In the genomic region with DNA sequence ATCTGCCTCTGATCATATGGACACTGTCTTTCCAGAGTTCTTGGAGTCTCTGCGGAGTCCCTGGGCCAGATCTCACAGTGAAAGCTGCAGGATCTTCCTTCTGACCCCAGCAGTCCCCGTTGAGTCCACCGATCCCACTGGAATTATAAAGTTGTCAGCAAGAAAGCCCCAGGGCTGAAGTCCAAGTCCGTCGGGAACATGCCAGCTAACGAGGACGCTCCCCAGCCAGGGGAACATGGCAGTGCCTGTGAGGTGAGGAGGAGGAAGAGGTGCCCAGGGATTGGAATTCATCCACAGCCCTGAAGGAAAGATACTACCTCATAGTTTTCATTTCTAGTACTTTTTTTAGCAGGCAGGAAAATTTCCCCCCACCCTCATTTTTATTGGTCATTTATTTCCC, we compare ENCODE assay signal across 31 cellular contexts.
"Had no signal": no experiment of that assay in that cellular context is flagged by ENCODE, and none has a peak within 500 bp of the region (broad histone marks: within the 10 kb centered on the region; RNA-seq: fewer than 3 reads in every experiment).

No MANE protein-coding gene starts in this region.

- H3K36me3 ChIP-seq: brain microvascular endothelial cell had no signal

- ATAC-seq: activated CD4-positive, CD25-positive, alpha-beta regulatory T cell treated with anti-CD3 and anti-CD28 coated beads, Interleukin-2, amount 50 U/mL, for 24 hours; activated CD8-positive, alpha-beta T cell treated with anti-CD3 and anti-CD28 coated beads for 36 hours; activated T-cell treated with anti-CD3 and anti-CD28 coated beads, Interleukin-2, amount 50 U/mL, for 4 hours; activated T-helper 17 cell treated with anti-CD3 and anti-CD28 coated beads, Interleukin-2, amount 50 U/mL, for 72 hours; effector memory CD8-positive, alpha-beta T cell; foreskin keratinocyte; gastrocnemius medialis; T-helper 17 cell had no signal

- H3K4me1 ChIP-seq: esophagus muscularis mucosa, foreskin keratinocyte, gastrocnemius medialis had no signal

- H3K27me3 ChIP-seq: brain microvascular endothelial cell, esophagus muscularis mucosa, foreskin keratinocyte, gastrocnemius medialis had no signal

- H3K9me3 ChIP-seq: esophagus muscularis mucosa, gastrocnemius medialis had no signal

- FAIRE-seq: bronchial epithelial cell, colon had no signal

- DNase-seq: activated B cell treated with CpG ODN at 0.5 μM for 24 hours; activated CD4-positive, alpha-beta T cell treated with anti-CD3 and anti-CD28 coated beads for 48 hours; activated CD4-positive, alpha-beta T cell treated with anti-CD3 and anti-CD28 coated beads, Interleukin-2, amount 50 U/mL, for 1 hour; activated CD4-positive, alpha-beta T cell treated with anti-CD3 and anti-CD28 coated beads, Interleukin-2, amount 50 U/mL, for 48 hours; activated CD8-positive, alpha-beta memory T cell treated with anti-CD3 and anti-CD28 coated beads for 24 hours; activated CD8-positive, alpha-beta T cell treated with anti-CD3 and anti-CD28 coated beads for 36 hours; activated effector memory CD4-positive, alpha-beta T cell treated with Interleukin-2 at 50 U/mL for 16 hours; activated gamma-delta T cell treated with Interleukin-2 at 50 U/mL for 16 hours; activated naive CD4-positive, alpha-beta T cell treated with anti-CD3 and anti-CD28 coated beads, Interleukin-2, amount 50 U/mL, for 16 hours; activated naive CD4-positive, alpha-beta T cell treated with Interleukin-2 at 50 U/mL for 16 hours; activated T-cell treated with anti-CD3 and anti-CD28 coated beads, Interleukin-2, amount 50 U/mL, for 4 hours; amniotic stem cell; anterior cingulate cortex; brain microvascular endothelial cell; caudate nucleus; cortex of kidney; dermis blood vessel endothelial cell; effector CD4-positive, alpha-beta T cell; effector memory CD8-positive, alpha-beta T cell; erythroblast; foreskin keratinocyte; gastrocnemius medialis; T-helper 1 cell; T-helper 17 cell; T1000; WERI-Rb-1 had no signal

- H3K27ac ChIP-seq: brain microvascular endothelial cell, esophagus muscularis mucosa, foreskin keratinocyte, gastrocnemius medialis, WERI-Rb-1 had no signal

- H3K4me3 ChIP-seq: esophagus muscularis mucosa, gastrocnemius medialis had no signal
